Comparison of ENCODE assay signal across 1 cellular context in genomic region chr4:85860066-85860465, GRCh38.
TF ChIP-seq lines count a peak whose summit lies in the region.

No MANE protein-coding gene starts in this region.

TF ChIP-seq in GM12891, 5 proteins besides CTCF, POLR2A, EP300 and RAD21:
- TF ChIP-seq TAF1 (IDR thresholded peaks at IDR 0.05; ENCODE audit: low read depth, low read length) (no peak), SPI1 (IDR thresholded peaks at IDR 0.05; ENCODE audit: low read depth, low read length) (no peak), PAX5 (IDR thresholded peaks at IDR 0.05; ENCODE audit: insufficient read depth, low read length, severe bottlenecking) (no peak), POLR2AphosphoS5 (IDR thresholded peaks at IDR 0.05; ENCODE audit: low read depth, low read length) (no peak), POU2F2 (IDR thresholded peaks at IDR 0.05; ENCODE audit: low read depth, low read length) (no peak)
